ENCODE assay signal across 10 cellular contexts in the genomic region with DNA sequence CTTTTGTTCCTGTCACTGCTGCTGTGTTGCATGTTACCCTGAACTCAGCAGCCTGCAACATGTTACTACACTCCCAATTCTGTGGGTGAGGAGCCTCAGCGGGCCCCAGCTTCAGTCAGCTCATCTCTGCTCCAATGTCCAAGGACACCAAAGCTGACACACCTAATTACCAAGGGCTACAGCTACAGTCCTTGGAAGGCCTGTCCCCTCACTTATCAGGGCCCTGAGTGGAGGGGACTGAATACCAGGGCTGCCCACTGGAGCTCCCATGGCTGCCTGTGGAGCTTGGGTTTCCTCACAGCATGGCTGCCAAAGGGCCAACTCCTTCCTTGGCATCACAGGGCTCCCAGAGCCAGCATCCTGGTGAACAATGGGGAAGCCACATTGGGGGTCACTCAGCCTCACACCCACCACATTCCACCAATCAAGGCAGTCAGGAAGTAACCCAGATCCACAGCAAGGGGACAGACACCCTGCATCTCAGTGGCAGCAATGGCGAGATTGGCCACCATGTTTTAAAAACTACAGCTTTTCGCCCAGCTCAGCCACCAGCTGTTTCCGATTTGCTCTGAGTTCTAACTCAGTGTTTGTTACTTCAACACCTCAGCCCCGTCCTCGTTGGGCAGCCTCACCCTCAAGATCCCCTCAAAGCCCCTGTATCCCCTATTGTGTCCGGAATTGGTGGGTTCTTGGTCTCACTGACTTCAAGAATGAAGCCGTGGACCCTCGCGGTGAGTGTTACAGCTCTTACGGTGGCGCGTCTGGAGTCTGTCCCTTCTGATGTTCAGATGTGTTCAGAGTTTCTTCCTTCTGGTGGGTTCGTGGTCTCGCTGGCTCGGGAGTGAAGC. TPM values are rescaled to one million over a fixed set of nuclear protein-coding genes. Genes with fewer than 3 reads are reported as not detected.
DNase-seq lines count a peak whose midpoint lies in the region; ATAC-seq and TF ChIP-seq lines count a peak whose summit lies in the region.
"Had no signal": no experiment of that assay in that cellular context is flagged by ENCODE, and none has a peak within 500 bp of the region (broad histone marks: within the 10 kb centered on the region; RNA-seq: fewer than 3 reads in every experiment).

No MANE protein-coding gene starts in this region.

- H3K4me1 Mint-ChIP-seq in activated CD4-positive, alpha-beta T cell treated with anti-CD3 and anti-CD28 coated beads for 36 hours: peaks cover 93% of the 10 kb centered on the region
- peaks cover 90% of the 10 kb centered on the region for H3K4me1 Mint-ChIP-seq in activated CD4-positive, alpha-beta memory T cell treated with anti-CD3 and anti-CD28 coated beads, Interleukin-2, amount 10 ng/mL, durations not matched to agents 7 days and 5 days
- peaks cover 75% of the 10 kb centered on the region for H3K4me1 Mint-ChIP-seq in dendritic cell treated with granulocyte-macrophage colony-stimulating factor and Interleukin-4, amounts not matched to agents 40 ng/mL and 50 ng/mL, for 4 days (ENCODE audit: low read depth)

- peak overlapping the region; percentile 92 for H3K4me3 Mint-ChIP-seq in activated CD4-positive, alpha-beta T cell treated with anti-CD3 and anti-CD28 coated beads for 36 hours
- peak overlapping the region; percentile 60 for H3K4me3 Mint-ChIP-seq in activated CD4-positive, alpha-beta memory T cell treated with anti-CD3 and anti-CD28 coated beads, Interleukin-2, amount 10 ng/mL, durations not matched to agents 7 days and 5 days
- no peak overlapping the region for H3K4me3 Mint-ChIP-seq in dendritic cell treated with granulocyte-macrophage colony-stimulating factor and Interleukin-4, amounts not matched to agents 40 ng/mL and 50 ng/mL, for 4 days

- CTCF ChIA-PET in activated CD4-positive, alpha-beta T cell treated with anti-CD3 and anti-CD28 coated beads for 36 hours (lab: Charles Lee): interaction anchor here (0.6 to 3.7 kb wide), 9 partner anchors 10 to 156 kb away, joined by 3 to 25 read pairs (median 4); no protein-coding TSS in a partner anchor
- CTCF ChIA-PET in activated CD4-positive, alpha-beta memory T cell treated with anti-CD3 and anti-CD28 coated beads, Interleukin-2, amount 10 ng/mL, durations not matched to agents 7 days and 5 days (lab: Charles Lee): interaction anchor here (1.0 to 2.4 kb wide), 3 partner anchors 9 to 70 kb away, joined by 4 to 31 read pairs (median 4); no protein-coding TSS in a partner anchor

- TF ChIP-seq CTCF in omental fat pad (IDR thresholded peaks at IDR 0.05): no peak

- peaks cover 4% of the 10 kb centered on the region for H3K9me3 Mint-ChIP-seq in activated CD4-positive, alpha-beta T cell treated with anti-CD3 and anti-CD28 coated beads for 36 hours (ENCODE audit: low read depth)
- H3K9me3 Mint-ChIP-seq in activated CD4-positive, alpha-beta memory T cell treated with anti-CD3 and anti-CD28 coated beads, Interleukin-2, amount 10 ng/mL, durations not matched to agents 7 days and 5 days: peaks cover 1% of the 10 kb centered on the region
- H3K9me3 Mint-ChIP-seq in dendritic cell treated with granulocyte-macrophage colony-stimulating factor and Interleukin-4, amounts not matched to agents 40 ng/mL and 50 ng/mL, for 4 days: peaks cover 9% of the 10 kb centered on the region

- POLR2A ChIA-PET in activated CD4-positive, alpha-beta T cell treated with anti-CD3 and anti-CD28 coated beads for 36 hours (lab: Charles Lee): interaction anchor here (0.7 to 2.9 kb wide), 13 partner anchors 8 to 160 kb away, joined by 3 to 21 read pairs (median 6); a partner anchor contains a TSS
- POLR2A ChIA-PET in activated CD4-positive, alpha-beta memory T cell treated with anti-CD3 and anti-CD28 coated beads, Interleukin-2, amount 10 ng/mL, durations not matched to agents 7 days and 5 days (lab: Charles Lee): interaction anchor here (0.8 to 2.7 kb wide), 18 partner anchors 8 to 167 kb away, joined by 3 to 14 read pairs (median 4); no protein-coding TSS in a partner anchor

- intact Hi-C loops in activated CD4-positive, alpha-beta T cell treated with anti-CD3 and anti-CD28 coated beads for 36 hours (cut with DNase I, micrococcal nuclease): loop anchor here (1.0 to 5.0 kb wide), 6 partner anchors 12 to 70 kb away; no protein-coding TSS in a partner anchor
- intact Hi-C loops in dendritic cell treated with granulocyte-macrophage colony-stimulating factor and Interleukin-4, amounts not matched to agents 40 ng/mL and 50 ng/mL, for 4 days (cut with micrococcal nuclease): no loop called here

- peak overlapping the region; percentile 99 for H3K27ac Mint-ChIP-seq in activated CD4-positive, alpha-beta T cell treated with anti-CD3 and anti-CD28 coated beads for 36 hours
- H3K27ac Mint-ChIP-seq in activated CD4-positive, alpha-beta memory T cell treated with anti-CD3 and anti-CD28 coated beads, Interleukin-2, amount 10 ng/mL, durations not matched to agents 7 days and 5 days: peak overlapping the region; percentile 87
- H3K27ac Mint-ChIP-seq in dendritic cell treated with granulocyte-macrophage colony-stimulating factor and Interleukin-4, amounts not matched to agents 40 ng/mL and 50 ng/mL, for 4 days: peak overlapping the region; percentile 54

- H3K36me3 Mint-ChIP-seq in activated CD4-positive, alpha-beta T cell treated with anti-CD3 and anti-CD28 coated beads for 36 hours (ENCODE audit: low read depth): peaks cover 66% of the 10 kb centered on the region
- peaks cover 86% of the 10 kb centered on the region for H3K36me3 Mint-ChIP-seq in activated CD4-positive, alpha-beta memory T cell treated with anti-CD3 and anti-CD28 coated beads, Interleukin-2, amount 10 ng/mL, durations not matched to agents 7 days and 5 days (ENCODE audit: low read depth)
- H3K36me3 Mint-ChIP-seq in dendritic cell treated with granulocyte-macrophage colony-stimulating factor and Interleukin-4, amounts not matched to agents 40 ng/mL and 50 ng/mL, for 4 days (ENCODE audit: low read depth): peaks cover 48% of the 10 kb centered on the region

- no peaks in the 10 kb centered on the region for H3K27me3 Mint-ChIP-seq in activated CD4-positive, alpha-beta T cell treated with anti-CD3 and anti-CD28 coated beads for 36 hours
- H3K27me3 Mint-ChIP-seq in activated CD4-positive, alpha-beta memory T cell treated with anti-CD3 and anti-CD28 coated beads, Interleukin-2, amount 10 ng/mL, durations not matched to agents 7 days and 5 days: no peaks in the 10 kb centered on the region
- H3K27me3 Mint-ChIP-seq in dendritic cell treated with granulocyte-macrophage colony-stimulating factor and Interleukin-4, amounts not matched to agents 40 ng/mL and 50 ng/mL, for 4 days: no peaks in the 10 kb centered on the region

- ATAC-seq in activated CD4-positive, alpha-beta T cell treated with anti-CD3 and anti-CD28 coated beads for 36 hours: peak; percentile 15
- ATAC-seq in omental fat pad (ENCODE audit: low FRiP score): no peak

- peak; percentile 59 for DNase-seq in activated CD4-positive, alpha-beta T cell treated with anti-CD3 and anti-CD28 coated beads for 36 hours
- no peak for DNase-seq in activated CD4-positive, alpha-beta T cell treated with anti-CD3 and anti-CD28 coated beads, Interleukin-2, amount 50 U/mL, for 1 hour
- DNase-seq in activated CD4-positive, alpha-beta memory T cell treated with anti-CD3 and anti-CD28 coated beads, Interleukin-2, amount 10 ng/mL, durations not matched to agents 7 days and 5 days: no peak
- peak; percentile 47 to 54 for DNase-seq in stimulated activated CD8-positive, alpha-beta memory T cell treated with anti-CD3 and anti-CD28 coated beads, Interleukin-7, amount 100 ng/mL, for 48 hours (ENCODE audit: extremely low read depth in 1 of 2, low read depth in 1 of 2)
- DNase-seq in islet precursor cell (no peak), omental fat pad (ENCODE audit: low spot score) (no peak), midbrain (lab: John Stamatoyannopoulos, UW) (no peak)
- DNase-seq: MG63, NCI-H2171 had no signal

RNA-seq across cellular contexts. Expression of a gene that starts 18.9 kb away (rescaled TPM):
- 100 to 1,000 TPM; 215 to 226 TPM for total RNA-seq in activated CD4-positive, alpha-beta T cell treated with anti-CD3 and anti-CD28 coated beads for 36 hours
- 100 to 1,000 TPM; 339 to 350 TPM for total RNA-seq in activated CD4-positive, alpha-beta memory T cell treated with anti-CD3 and anti-CD28 coated beads, Interleukin-2, amount 10 ng/mL, durations not matched to agents 7 days and 5 days
- total RNA-seq in omental fat pad: 10 to 100 TPM; 14.2 to 49.5 (median 18.3) TPM

Comparison
In these comparisons a context has a peak if more than half of its experiments do, and no peak if none do; other contexts are left out.
1. DNase-seq: peak in activated CD4-positive, alpha-beta T cell treated with anti-CD3 and anti-CD28 coated beads for 36 hours (single experiment) and stimulated activated CD8-positive, alpha-beta memory T cell treated with anti-CD3 and anti-CD28 coated beads, Interleukin-7, amount 100 ng/mL, for 48 hours (2 of 2); none in activated CD4-positive, alpha-beta T cell treated with anti-CD3 and anti-CD28 coated beads, Interleukin-2, amount 50 U/mL, for 1 hour (single experiment), activated CD4-positive, alpha-beta memory T cell treated with anti-CD3 and anti-CD28 coated beads, Interleukin-2, amount 10 ng/mL, durations not matched to agents 7 days and 5 days (single experiment), islet precursor cell (single experiment), omental fat pad (single experiment) and midbrain (single experiment).
2. RNA of a gene that starts 18.9 kb away (total RNA-seq): 339 to 350 TPM in activated CD4-positive, alpha-beta memory T cell treated with anti-CD3 and anti-CD28 coated beads, Interleukin-2, amount 10 ng/mL, durations not matched to agents 7 days and 5 days and 215 to 226 TPM in activated CD4-positive, alpha-beta T cell treated with anti-CD3 and anti-CD28 coated beads for 36 hours; 14.2 to 49.5 TPM in omental fat pad; every median in the first group is over 4 times any median in the second.
3. Peak in every context shown above with its lines, with median percentiles within 50 percentile points of each other: H3K27ac Mint-ChIP-seq.